Comparison of ENCODE assay signal across 18 cellular contexts in genomic region chr17:79563237-79564013, GRCh38. TPM values are rescaled to one million over a fixed set of nuclear protein-coding genes. Genes with fewer than 3 reads are reported as not detected.
DNase-seq lines count a peak whose midpoint lies in the region; FAIRE-seq and TF ChIP-seq lines count a peak whose summit lies in the region.
"Had no signal": no experiment of that assay in that cellular context is flagged by ENCODE, and none has a peak within 500 bp of the region (broad histone marks: within the 10 kb centered on the region; RNA-seq: fewer than 3 reads in every experiment).

No MANE protein-coding gene starts in this region.

- H3K56ac ChIP-seq in H9 (ENCODE audit: insufficient read length, low read depth, low read length) = no peak overlapping the region

- H2BK5ac ChIP-seq in H9 (ENCODE audit: insufficient read length, low read length) = no peak overlapping the region

- H2BK20ac ChIP-seq in H9 (ENCODE audit: low read depth, low read length, poor library complexity, severe bottlenecking) = no peak overlapping the region

- no peak overlapping the region for H3K18ac ChIP-seq in H9 (ENCODE audit: insufficient read length, low read depth, low read length)

- no peak overlapping the region for H3K27ac ChIP-seq in keratinocyte (ENCODE audit: control insufficient read depth, insufficient read depth, low read length)
- H3K27ac ChIP-seq in H9 (ENCODE audit: insufficient read length, low read depth, low read length) = no peak overlapping the region
- H3K27ac ChIP-seq: neural progenitor cell, tibial artery had no signal

- H2BK120ac ChIP-seq in H9 (ENCODE audit: low read depth, low read length, poor library complexity, severe bottlenecking) = no peak overlapping the region

- no peak overlapping the region for H3K23ac ChIP-seq in H9 (ENCODE audit: insufficient read length, low read depth, low read length)

- no peaks in the 10 kb centered on the region; a peak in 2 of 7 replicates for H3K36me3 Mint-ChIP-seq in H9 (ENCODE audit: insufficient read depth in 1 of 3, low read depth in 3 of 3)
- no peaks in the 10 kb centered on the region for H3K36me3 Mint-ChIP-seq in progenitor cell of endocrine pancreas (ENCODE audit: insufficient read depth)
- H3K36me3 Mint-ChIP-seq in activated T-helper 1 cell treated with anti-CD3 and anti-CD28 coated beads, Interleukin-12 subunit alpha, Interleukin-12 subunit beta, Interleukin-2, Interleukin-4 antibody, amounts not matched to agents 30 ng/mL and 10 ng/mL and 1 ng/mL, durations not matched to agents 14 hours and 24 hours and 36 hours (ENCODE audit: low read depth) = no peaks in the 10 kb centered on the region
- H3K36me3 Mint-ChIP-seq: memory B cell, neural progenitor cell had no signal

- H2BK15ac ChIP-seq in H9 (ENCODE audit: low read depth, low read length) = no peak overlapping the region

- H2BK12ac ChIP-seq in H9 (ENCODE audit: insufficient read length, low read depth, low read length) = no peak overlapping the region

- H3K36me3 ChIP-seq in bronchial epithelial cell (ENCODE audit: control insufficient read depth, insufficient read depth, low read length) (no peaks in the 10 kb centered on the region), keratinocyte (ENCODE audit: control insufficient read depth in 2 of 2, extremely low read depth in 1 of 2, insufficient read depth in 2 of 2, low read length in 2 of 2) (no peaks in the 10 kb centered on the region)
- H3K36me3 ChIP-seq: neural progenitor cell, tibial artery had no signal

- no peak overlapping the region for H4K5ac ChIP-seq in H9 (ENCODE audit: insufficient read length, low read depth, low read length)

- TF ChIP-seq CTCF in AG10803 (conservative IDR thresholded peaks at IDR 0.05; ENCODE audit: low read length) = no peak
- TF ChIP-seq CTCF in bronchial epithelial cell (IDR thresholded peaks at IDR 0.05; ENCODE audit: insufficient read depth, low read length, severe bottlenecking) = no peak
- no peak for TF ChIP-seq CTCF in keratinocyte (optimal IDR thresholded peaks at IDR 0.05 in 1 of 3, IDR thresholded peaks at IDR 0.05 in 1 of 3, conservative IDR thresholded peaks at IDR 0.05 in 1 of 3; ENCODE audit: extremely low read depth in 1 of 3, insufficient read depth in 2 of 3, low read length in 3 of 3)
- no peak for TF ChIP-seq CTCF in H9 (conservative IDR thresholded peaks at IDR 0.05)
- no peak for TF ChIP-seq CTCF in progenitor cell of endocrine pancreas (IDR thresholded peaks at IDR 0.05; ENCODE audit: unreplicated experiment)

- H3K4me1 Mint-ChIP-seq in H9 (peaks cover 11 to 13% of the 10 kb centered on the region in 2 experiments; a peak in 3 of 4 replicates), progenitor cell of endocrine pancreas (ENCODE audit: low read depth) (peaks cover 6% of the 10 kb centered on the region)
- H3K4me1 Mint-ChIP-seq in activated T-helper 1 cell treated with anti-CD3 and anti-CD28 coated beads, Interleukin-12 subunit alpha, Interleukin-12 subunit beta, Interleukin-2, Interleukin-4 antibody, amounts not matched to agents 30 ng/mL and 10 ng/mL and 1 ng/mL, durations not matched to agents 14 hours and 24 hours and 36 hours (ENCODE audit: low read depth) = no peaks in the 10 kb centered on the region
- H3K4me1 Mint-ChIP-seq: memory B cell had no signal

- H3K4me2 ChIP-seq in keratinocyte (ENCODE audit: control insufficient read depth, extremely low read depth, insufficient read depth, low read depth, low read length) (peak overlapping the region; percentile 22), H9 (ENCODE audit: insufficient read depth, insufficient read length, low read length) (no peak overlapping the region)
- H3K4me2 ChIP-seq: neural progenitor cell had no signal

- H3K4me3 Mint-ChIP-seq in H9 (no peak overlapping the region), progenitor cell of endocrine pancreas (ENCODE audit: low read depth) (no peak overlapping the region)
- H3K4me3 Mint-ChIP-seq in activated T-helper 1 cell treated with anti-CD3 and anti-CD28 coated beads, Interleukin-12 subunit alpha, Interleukin-12 subunit beta, Interleukin-2, Interleukin-4 antibody, amounts not matched to agents 30 ng/mL and 10 ng/mL and 1 ng/mL, durations not matched to agents 14 hours and 24 hours and 36 hours = no peak overlapping the region
- H3K4me3 Mint-ChIP-seq: activated T-cell treated with anti-CD3 and anti-CD28 coated beads, Interleukin-2, amount 50 U/mL, for 72 hours; dendritic cell treated with granulocyte-macrophage colony-stimulating factor and Interleukin-4, amounts not matched to agents 40 ng/mL and 50 ng/mL, for 4 days; memory B cell; neural progenitor cell had no signal

- FAIRE-seq in bronchial epithelial cell (lab: Jason Lieb, UNC) (no peak), keratinocyte (lab: Jason Lieb, UNC) (no peak)
- FAIRE-seq: TTC549 had no signal

- H3K23me2 ChIP-seq in H9 (ENCODE audit: insufficient read length, low read depth, low read length, poor library complexity, severe bottlenecking) = no peaks in the 10 kb centered on the region

- WGBS in H9 (ENCODE audit: extremely low coverage, insufficient read length, low lambda C conversion rate) = no CpG with 5 or more reads among the region's 11 CpGs

- H3K27me3 Mint-ChIP-seq in H9 (ENCODE audit: low read depth) (peaks cover 23% of the 10 kb centered on the region), progenitor cell of endocrine pancreas (peaks cover 20% of the 10 kb centered on the region)
- peaks cover 2% of the 10 kb centered on the region for H3K27me3 Mint-ChIP-seq in activated T-helper 1 cell treated with anti-CD3 and anti-CD28 coated beads, Interleukin-12 subunit alpha, Interleukin-12 subunit beta, Interleukin-2, Interleukin-4 antibody, amounts not matched to agents 30 ng/mL and 10 ng/mL and 1 ng/mL, durations not matched to agents 14 hours and 24 hours and 36 hours (ENCODE audit: insufficient read depth)

- H3T11ph ChIP-seq in H9 (ENCODE audit: low read length) = no peak overlapping the region

- dilution Hi-C loops in keratinocyte (cut with MboI; ENCODE audit: extremely low pct_ligation_motif_present, low sequenced_read_pairs) = no loop called here

- H3K4me3 ChIP-seq in AG10803 (ENCODE audit: low read length) (no peak overlapping the region), bronchial epithelial cell (ENCODE audit: low read depth, low read length) (no peak overlapping the region), keratinocyte (ENCODE audit: control insufficient read depth in 2 of 3, extremely low read depth in 1 of 3, insufficient read depth in 2 of 3, low read depth in 1 of 3, low read length in 3 of 3) (no peak overlapping the region)
- H3K4me3 ChIP-seq: neural progenitor cell, tibial artery had no signal

- H3K4me1 ChIP-seq in keratinocyte (ENCODE audit: control insufficient read depth, extremely low read depth, insufficient read depth, low read length) (peaks cover 12% of the 10 kb centered on the region), H9 (ENCODE audit: insufficient read depth, low read length) (no peaks in the 10 kb centered on the region)
- H3K4me1 ChIP-seq: tibial artery had no signal

- no peaks in the 10 kb centered on the region for H3K27me3 ChIP-seq in bronchial epithelial cell (ENCODE audit: control insufficient read depth, insufficient read depth, low read length)
- peaks cover 8% of the 10 kb centered on the region for H3K27me3 ChIP-seq in keratinocyte (ENCODE audit: control insufficient read depth, extremely low read depth, insufficient read depth, low read length)
- H3K27me3 ChIP-seq in H9 (ENCODE audit: insufficient read depth, low read length) = no peaks in the 10 kb centered on the region
- H3K27me3 ChIP-seq: neural progenitor cell had no signal

- intact Hi-C loops in activated T-helper 1 cell treated with anti-CD3 and anti-CD28 coated beads, Interleukin-12 subunit alpha, Interleukin-12 subunit beta, Interleukin-2, Interleukin-4 antibody, amounts not matched to agents 30 ng/mL and 10 ng/mL and 1 ng/mL, durations not matched to agents 14 hours and 24 hours and 36 hours (cut with micrococcal nuclease) = no loop called here

- H4K8ac ChIP-seq in H9 (replicated peaks; ENCODE audit: insufficient read length, low read depth, low read length) = no peak overlapping the region

- H2AFZ ChIP-seq in keratinocyte (ENCODE audit: control insufficient read depth, low read length) (no peak overlapping the region), H9 (ENCODE audit: low read length) (no peak overlapping the region)

- H3K27ac Mint-ChIP-seq in H9 (no peak overlapping the region), progenitor cell of endocrine pancreas (no peak overlapping the region)
- H3K27ac Mint-ChIP-seq in activated T-helper 1 cell treated with anti-CD3 and anti-CD28 coated beads, Interleukin-12 subunit alpha, Interleukin-12 subunit beta, Interleukin-2, Interleukin-4 antibody, amounts not matched to agents 30 ng/mL and 10 ng/mL and 1 ng/mL, durations not matched to agents 14 hours and 24 hours and 36 hours = no peak overlapping the region
- H3K27ac Mint-ChIP-seq: activated T-cell treated with anti-CD3 and anti-CD28 coated beads, Interleukin-2, amount 50 U/mL, for 72 hours; dendritic cell treated with granulocyte-macrophage colony-stimulating factor and Interleukin-4, amounts not matched to agents 40 ng/mL and 50 ng/mL, for 4 days; memory B cell; neural progenitor cell had no signal

- no peak overlapping the region for H2AK5ac ChIP-seq in H9 (ENCODE audit: insufficient read length, low read length)

- H3K9me3 Mint-ChIP-seq in H9 (no peaks in the 10 kb centered on the region), progenitor cell of endocrine pancreas (ENCODE audit: low read depth) (no peaks in the 10 kb centered on the region)
- H3K9me3 Mint-ChIP-seq in activated T-helper 1 cell treated with anti-CD3 and anti-CD28 coated beads, Interleukin-12 subunit alpha, Interleukin-12 subunit beta, Interleukin-2, Interleukin-4 antibody, amounts not matched to agents 30 ng/mL and 10 ng/mL and 1 ng/mL, durations not matched to agents 14 hours and 24 hours and 36 hours = no peaks in the 10 kb centered on the region
- H3K9me3 Mint-ChIP-seq: activated T-cell treated with anti-CD3 and anti-CD28 coated beads, Interleukin-2, amount 50 U/mL, for 72 hours; dendritic cell treated with granulocyte-macrophage colony-stimulating factor and Interleukin-4, amounts not matched to agents 40 ng/mL and 50 ng/mL, for 4 days; neural progenitor cell had no signal

- peak; percentile 9 for DNase-seq in AG10803 (ENCODE audit: low read depth)
- DNase-seq in HT1080 (ENCODE audit: low read depth) = peak; percentile 53
- DNase-seq in bronchial epithelial cell (ENCODE audit: low read depth) = peak; percentile 15
- DNase-seq in keratinocyte (ENCODE audit: low read depth, low spot score) = no peak
- no peak for DNase-seq in activated gamma-delta T cell treated with Interleukin-2 at 50 U/mL for 16 hours
- DNase-seq in H9 = no peak
- DNase-seq in progenitor cell of endocrine pancreas (ENCODE audit: low spot score, unreplicated experiment) = no peak
- DNase-seq in activated T-helper 1 cell treated with anti-CD3 and anti-CD28 coated beads, Interleukin-12 subunit alpha, Interleukin-12 subunit beta, Interleukin-2, Interleukin-4 antibody, amounts not matched to agents 30 ng/mL and 10 ng/mL and 1 ng/mL, durations not matched to agents 14 hours and 24 hours and 36 hours (ENCODE audit: low spot score) = no peak
- DNase-seq: activated CD4-positive, alpha-beta T cell treated with anti-CD3 and anti-CD28 coated beads, Interleukin-2, amount 50 U/mL, for 4 hours; activated T-cell treated with anti-CD3 and anti-CD28 coated beads, Interleukin-2, amount 50 U/mL, for 72 hours; NCI-H1092 treated with DMSO at 0.1 percent for 48 hours; stimulated activated CD4-positive, alpha-beta T cell treated with anti-CD3 and anti-CD28 coated beads, Interleukin-4, amount 100 ng/mL, for 4 hours; tibial artery had no signal

- H3K9me3 ChIP-seq in keratinocyte (ENCODE audit: control insufficient read depth, low read depth, low read length) (no peaks in the 10 kb centered on the region), H9 (ENCODE audit: control insufficient read depth, low read depth, low read length) (no peaks in the 10 kb centered on the region)
- H3K9me3 ChIP-seq: tibial artery had no signal

- no peak overlapping the region for H3K9ac ChIP-seq in keratinocyte (ENCODE audit: control insufficient read depth, extremely low read depth, insufficient read depth, low read length)
- no peak overlapping the region for H3K9ac ChIP-seq in H9 (ENCODE audit: extremely low read depth, insufficient read length, low read length)
- H3K9ac ChIP-seq: neural progenitor cell had no signal

- no peak overlapping the region for H3K14ac ChIP-seq in H9 (ENCODE audit: insufficient read depth, low read length)

- no peaks in the 10 kb centered on the region for H3K9me1 ChIP-seq in keratinocyte (ENCODE audit: control insufficient read depth, extremely low read depth, insufficient read depth, low read length)

- no peak overlapping the region for H4K91ac ChIP-seq in H9 (ENCODE audit: insufficient read length, low read depth, low read length)

- H3K79me1 ChIP-seq in H9 (ENCODE audit: insufficient read depth, low read depth, low read length, poor library complexity, severe bottlenecking) = no peaks in the 10 kb centered on the region

- no peaks in the 10 kb centered on the region for H4K20me1 ChIP-seq in keratinocyte (ENCODE audit: control insufficient read depth, extremely low read depth, insufficient read depth, low read length)
- H4K20me1 ChIP-seq in H9 (ENCODE audit: control insufficient read depth, insufficient read depth, insufficient read length) = no peaks in the 10 kb centered on the region

- H3K79me2 ChIP-seq in keratinocyte (ENCODE audit: control insufficient read depth, insufficient read depth, low read length) (no peaks in the 10 kb centered on the region), H9 (ENCODE audit: insufficient read depth, low read length) (no peaks in the 10 kb centered on the region)

- no peak overlapping the region for H3K4ac ChIP-seq in H9 (ENCODE audit: low read depth, low read length)

RNA-seq across cellular contexts. Expression of gene RBFOX3, which starts 47.4 kb away (rescaled TPM):
- 0.35 TPM in 1 of 2 replicates, not detected in the other for total RNA-seq in HT1080 (2014; rRNA removed; shearing (Covaris generic))
- 0.07 and 0.12 TPM in 2 replicates for polyA plus RNA-seq in HT1080 (2015; cell fraction: cytosol; rRNA removed)
- polyA plus RNA-seq in HT1080 (2015; cell fraction: nucleus; rRNA removed) = 0.13 TPM in 1 of 2 replicates, not detected in the other
- total RNA-seq in bronchial epithelial cell = 0.26 TPM in 1 of 2 replicates, not detected in the other
- polyA plus RNA-seq in keratinocyte = not detected in 3 replicates
- polyA plus RNA-seq in keratinocyte (2011; ENCODE audit: low read depth) = not detected
- not detected in 2 replicates for polyA plus RNA-seq in keratinocyte (2011; cell fraction: cytosol; rRNA removed)
- polyA plus RNA-seq in keratinocyte (2011; cell fraction: nucleus; rRNA removed) = not detected in 2 replicates
- 0.34 TPM in 1 of 2 replicates, not detected in the other for polyA plus RNA-seq in keratinocyte (2012; ENCODE audit: low replicate concordance)
- not detected in 3 replicates for polyA minus RNA-seq in keratinocyte
- not detected for polyA minus RNA-seq in keratinocyte (2011; cell fraction: cytosol; rRNA and poly(A)+ RNA removed)
- not detected in 2 replicates for polyA minus RNA-seq in keratinocyte (2011; cell fraction: nucleus; rRNA and poly(A)+ RNA removed)
- total RNA-seq in H9 (2021) = 10.2 and 12.4 TPM in 2 replicates
- 0.62 and 1.0 TPM in 2 replicates for total RNA-seq in progenitor cell of endocrine pancreas
- total RNA-seq in activated T-helper 1 cell treated with anti-CD3 and anti-CD28 coated beads, Interleukin-12 subunit alpha, Interleukin-12 subunit beta, Interleukin-2, Interleukin-4 antibody, amounts not matched to agents 30 ng/mL and 10 ng/mL and 1 ng/mL, durations not matched to agents 14 hours and 24 hours and 36 hours = not detected in 2 replicates
- total RNA-seq: fibroblast of lung had no signal
- polyA plus RNA-seq: fibroblast of lung had no signal

Comparison
In these comparisons a context has a peak if more than half of its experiments do, and no peak if none do; other contexts are left out.
1. DNase-seq: peak in AG10803 (single experiment), HT1080 (single experiment) and bronchial epithelial cell (single experiment); none in keratinocyte (single experiment), activated gamma-delta T cell treated with Interleukin-2 at 50 U/mL for 16 hours (single experiment), H9 (single experiment), progenitor cell of endocrine pancreas (single experiment) and activated T-helper 1 cell treated with anti-CD3 and anti-CD28 coated beads, Interleukin-12 subunit alpha, Interleukin-12 subunit beta, Interleukin-2, Interleukin-4 antibody, amounts not matched to agents 30 ng/mL and 10 ng/mL and 1 ng/mL, durations not matched to agents 14 hours and 24 hours and 36 hours (single experiment).